ENCODE assay signal across 1 cellular context in genomic region chr4:183635737-183636136, GRCh38.
TF ChIP-seq lines count a peak whose summit lies in the region.

No MANE protein-coding gene starts in this region.

TF ChIP-seq in GM23338, 12 proteins besides CTCF, POLR2A, EP300 and RAD21 (continued from another document):
- no peak for TF ChIP-seq ZNF462 (CRISPR knock-in tag; IDR thresholded peaks at IDR 0.05)
- no peak for TF ChIP-seq ETS1 (IDR thresholded peaks at IDR 0.05)
- no peak for TF ChIP-seq EZH2 (IDR thresholded peaks at IDR 0.05; ENCODE audit: low read depth, unreplicated experiment)
- no peak for TF ChIP-seq EZH2phosphoT487 (IDR thresholded peaks at IDR 0.05; ENCODE audit: unreplicated experiment)
- TF ChIP-seq POLR2AphosphoS5 (IDR thresholded peaks at IDR 0.05; ENCODE audit: low read depth), result no peak
- TF ChIP-seq JUNB (IDR thresholded peaks at IDR 0.05; ENCODE audit: unreplicated experiment), result no peak
- no peak for TF ChIP-seq ZNF114 (CRISPR knock-in tag; IDR thresholded peaks at IDR 0.05)
TF ChIP-seq in GM23338: peak in this region for 0.
